12 cellular contexts compared by ENCODE assay signal in the genomic region with DNA sequence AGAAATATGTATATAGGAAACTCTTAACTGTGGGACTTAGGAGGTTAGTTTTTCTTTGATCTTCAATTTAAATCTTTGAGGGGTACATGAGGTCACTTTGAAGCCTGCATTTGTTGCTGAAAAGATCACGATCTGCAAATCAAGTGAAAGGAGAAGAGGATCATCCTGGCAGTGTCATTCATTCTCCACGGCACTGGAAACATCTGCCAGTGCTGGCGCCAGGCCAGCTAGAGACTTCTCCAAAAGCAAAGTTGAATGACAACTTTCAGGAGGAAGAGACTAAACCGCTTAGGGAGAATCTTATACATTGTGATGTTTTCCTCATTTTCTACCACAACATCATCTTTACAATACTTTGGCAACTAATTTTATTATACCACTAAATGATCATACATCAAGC. TPM values are rescaled to one million over a fixed set of nuclear protein-coding genes. Genes with fewer than 3 reads are reported as not detected.
DNase-seq lines count a peak whose midpoint lies in the region; ATAC-seq and TF ChIP-seq lines count a peak whose summit lies in the region.
"Had no signal": no experiment of that assay in that cellular context is flagged by ENCODE, and none has a peak within 500 bp of the region (broad histone marks: within the 10 kb centered on the region; RNA-seq: fewer than 3 reads in every experiment).

No MANE protein-coding gene starts in this region.

- H3K27me3 ChIP-seq in ascending aorta (no peaks in the 10 kb centered on the region), neural progenitor cell (no peaks in the 10 kb centered on the region)

- POLR2A ChIA-PET in RWPE1 (lab: Yijun Ruan, JAX; ENCODE audit: low non-redundant PET) = no interaction called here

- no peak overlapping the region for H3K27ac Mint-ChIP-seq in neural progenitor cell
- H3K27ac Mint-ChIP-seq: mesothelial cell of epicardium had no signal

- H3K4me3 ChIP-seq in ascending aorta = no peak overlapping the region
- no peak overlapping the region for H3K4me3 ChIP-seq in neural progenitor cell

- CTCF ChIA-PET in RWPE1 (lab: Yijun Ruan, JAX) = no interaction called here

- no peak for TF ChIP-seq CTCF in ascending aorta (IDR thresholded peaks at IDR 0.05)
- no peak for TF ChIP-seq CTCF in neural progenitor cell (IDR thresholded peaks at IDR 0.05)
- TF ChIP-seq CTCF in RWPE1 (conservative IDR thresholded peaks at IDR 0.05; ENCODE audit: low read depth) = no peak

- no peak overlapping the region for H3K27ac ChIP-seq in ascending aorta
- H3K27ac ChIP-seq in neural progenitor cell = no peak overlapping the region
- no peak overlapping the region for H3K27ac ChIP-seq in RWPE1

- H3K36me3 ChIP-seq in ascending aorta (no peaks in the 10 kb centered on the region), neural progenitor cell (no peaks in the 10 kb centered on the region)

- H3K79me2 ChIP-seq in neural progenitor cell (ENCODE audit: low read depth) = no peaks in the 10 kb centered on the region

- H3K4me1 ChIP-seq in ascending aorta (no peaks in the 10 kb centered on the region), neural progenitor cell (no peaks in the 10 kb centered on the region)

- H3K9me3 Mint-ChIP-seq in neural progenitor cell = no peaks in the 10 kb centered on the region
- H3K9me3 Mint-ChIP-seq: mesothelial cell of epicardium had no signal

- no peaks in the 10 kb centered on the region for H3F3A ChIP-seq in neural progenitor cell (ENCODE audit: low read depth)

- H3K36me3 Mint-ChIP-seq in neural progenitor cell = no peaks in the 10 kb centered on the region
- H3K36me3 Mint-ChIP-seq: mesothelial cell of epicardium had no signal

- intact Hi-C loops in ascending aorta (cut with DNase I) = no loop called here

- H3K9ac ChIP-seq in neural progenitor cell = no peak overlapping the region

- no peak for ATAC-seq in HG03039 (IDR thresholded peaks at IDR 0.05; ENCODE audit: unreplicated experiment)

- no peak overlapping the region for H3K4me2 ChIP-seq in neural progenitor cell

- DNase-seq in DMS53 treated with DMSO at 0.1 percent for 48 hours (lab: John Stamatoyannopoulos, UW; ENCODE audit: unreplicated experiment) (peak; percentile 70), NCI-H446 treated with DMSO at 0.1 percent for 48 hours (lab: John Stamatoyannopoulos, UW) (peak; percentile 58), ascending aorta (ENCODE audit: low spot score in 2 of 2) (peak; percentile 29 to 77), neural progenitor cell (ENCODE audit: low spot score) (no peak), RWPE1 (ENCODE audit: low spot score) (no peak)
- DNase-seq in stimulated activated naive CD4-positive, alpha-beta T cell (lab: John Stamatoyannopoulos, UW) = no peak
- no peak for DNase-seq in activated CD4-positive, alpha-beta T cell treated with anti-CD3 and anti-CD28 coated beads, Interleukin-2, amount 50 U/mL, for 1 hour
- DNase-seq: activated CD4-positive, alpha-beta T cell treated with anti-CD3 and anti-CD28 coated beads for 1 hour; activated naive CD4-positive, alpha-beta T cell treated with anti-CD3 and anti-CD28 coated beads, Interleukin-2, amount 50 U/mL, for 16 hours had no signal

- H3K9me3 ChIP-seq in ascending aorta = no peaks in the 10 kb centered on the region
- H3K9me3 ChIP-seq in neural progenitor cell (ENCODE audit: low read depth) = no peaks in the 10 kb centered on the region

- H3K4me3 Mint-ChIP-seq in neural progenitor cell = no peak overlapping the region
- H3K4me3 Mint-ChIP-seq: mesothelial cell of epicardium had no signal

- H3K27me3 Mint-ChIP-seq in neural progenitor cell (ENCODE audit: insufficient read depth, low read depth) = no peaks in the 10 kb centered on the region

- H3K4me1 Mint-ChIP-seq in neural progenitor cell = peaks cover 8% of the 10 kb centered on the region

- no peaks in the 10 kb centered on the region for H4K20me1 ChIP-seq in neural progenitor cell (ENCODE audit: low read depth)

- H2AFZ ChIP-seq in neural progenitor cell (replicated peaks) = peak overlapping the region; percentile 8

RNA-seq across cellular contexts. Expression of a gene that starts 42.5 kb away (rescaled TPM):
- total RNA-seq in ascending aorta = 15.1 TPM
- total RNA-seq in neural progenitor cell (ENCODE audit: low replicate concordance) = 0.03 TPM in 1 of 2 replicates, not detected in the other
- total RNA-seq: Daoy, mesothelial cell of epicardium had no signal

Comparison
In these comparisons a context has a peak if more than half of its experiments do, and no peak if none do; other contexts are left out.
1. DNase-seq: peak in DMS53 treated with DMSO at 0.1 percent for 48 hours (single experiment), NCI-H446 treated with DMSO at 0.1 percent for 48 hours (single experiment) and ascending aorta (2 of 2); none in neural progenitor cell (single experiment), stimulated activated naive CD4-positive, alpha-beta T cell (0 of 6), RWPE1 (single experiment) and activated CD4-positive, alpha-beta T cell treated with anti-CD3 and anti-CD28 coated beads, Interleukin-2, amount 50 U/mL, for 1 hour (single experiment).
2. RNA of a gene that starts 42.5 kb away (total RNA-seq): 15.1 TPM in ascending aorta (single experiment); 0.03 TPM in neural progenitor cell; every median in the first group is over 10 times any median in the second.